In the genomic region with DNA sequence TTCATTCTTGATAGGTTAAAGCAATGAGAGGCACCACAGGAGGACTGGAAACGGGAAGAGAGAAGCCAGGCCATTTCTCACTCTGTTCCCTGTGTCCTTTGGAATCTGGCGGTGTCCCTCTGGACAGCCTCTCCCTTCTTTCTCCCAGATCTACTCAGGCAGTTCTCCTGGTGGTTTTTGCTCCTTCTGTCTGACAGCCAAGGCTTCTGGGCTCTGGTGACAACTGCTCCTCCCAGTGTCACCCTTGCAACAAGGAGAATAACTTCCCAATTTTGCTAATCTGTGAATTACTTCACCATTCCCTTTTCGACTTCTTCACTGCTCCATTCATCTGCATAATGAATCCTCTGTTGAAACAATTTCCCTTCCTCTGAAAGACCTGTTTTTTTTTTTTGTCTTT, we compare ENCODE assay signal across 19 cellular contexts. TPM values are rescaled to one million over a fixed set of nuclear protein-coding genes. Genes with fewer than 3 reads are reported as not detected.
DNase-seq lines count a peak whose midpoint lies in the region; ATAC-seq, FAIRE-seq and TF ChIP-seq lines count a peak whose summit lies in the region.
"Had no signal": no experiment of that assay in that cellular context is flagged by ENCODE, and none has a peak within 500 bp of the region (broad histone marks: within the 10 kb centered on the region; RNA-seq: fewer than 3 reads in every experiment).

No MANE protein-coding gene starts in this region.

- CTCF ChIA-PET in Caco-2 (lab: Charles Lee), result no interaction called here

- H3K9me3 Mint-ChIP-seq in dendritic cell treated with granulocyte-macrophage colony-stimulating factor and Interleukin-4, amounts not matched to agents 40 ng/mL and 50 ng/mL, for 4 days, result no peaks in the 10 kb centered on the region
- no peaks in the 10 kb centered on the region for H3K9me3 Mint-ChIP-seq in nephron
- peaks cover 6% of the 10 kb centered on the region for H3K9me3 Mint-ChIP-seq in Caco-2 (ENCODE audit: unreplicated experiment)

- H3K27me3 Mint-ChIP-seq in dendritic cell treated with granulocyte-macrophage colony-stimulating factor and Interleukin-4, amounts not matched to agents 40 ng/mL and 50 ng/mL, for 4 days, result no peaks in the 10 kb centered on the region
- no peaks in the 10 kb centered on the region for H3K27me3 Mint-ChIP-seq in nephron (ENCODE audit: low read depth)
- H3K27me3 Mint-ChIP-seq in Caco-2 (ENCODE audit: insufficient read depth, unreplicated experiment), result no peaks in the 10 kb centered on the region
- H3K27me3 Mint-ChIP-seq: activated CD4-positive, alpha-beta memory T cell treated with anti-CD3 and anti-CD28 coated beads, Interleukin-2, amount 10 ng/mL, durations not matched to agents 7 days and 5 days had no signal

- DNase-seq in CD1c-positive myeloid dendritic cell (ENCODE audit: extremely low spot score) (peak; percentile 27), Kasumi-1 (lab: John Stamatoyannopoulos, UW) (peak; percentile 11 to 21), urothelium cell line (ENCODE audit: low spot score) (no peak), HAP-1 (ENCODE audit: low spot score in 2 of 2) (no peak), Caco-2 (no peak)
- DNase-seq: activated CD4-positive, alpha-beta memory T cell treated with anti-CD3 and anti-CD28 coated beads, Interleukin-2, amount 10 ng/mL, durations not matched to agents 7 days and 5 days; activated effector memory CD4-positive, alpha-beta T cell treated with anti-CD3 and anti-CD28 coated beads, Interleukin-2, amount 50 U/mL, for 16 hours; body of pancreas; DMS79; effector CD8-positive, alpha-beta T cell; Karpas-422; NCI-H1930; SHP77 treated with DMSO at 0.1 percent for 48 hours; stomach had no signal

- H3K4me3 ChIP-seq in HAP-1 (no peak overlapping the region), Caco-2 (ENCODE audit: low read depth, low read length) (no peak overlapping the region)
- H3K4me3 ChIP-seq: body of pancreas, lung, skin epidermis, stomach had no signal

- in situ Hi-C loops in HAP-1 (cut with MboI; ENCODE audit: low sequenced_read_pairs), result no loop called here

- H3K36me3 Mint-ChIP-seq in dendritic cell treated with granulocyte-macrophage colony-stimulating factor and Interleukin-4, amounts not matched to agents 40 ng/mL and 50 ng/mL, for 4 days (ENCODE audit: low read depth), result no peaks in the 10 kb centered on the region
- H3K36me3 Mint-ChIP-seq in nephron (ENCODE audit: low read depth) (peaks cover 3% of the 10 kb centered on the region), Caco-2 (ENCODE audit: insufficient read depth, unreplicated experiment) (no peaks in the 10 kb centered on the region)

- H3K36me3 ChIP-seq in HAP-1 (replicated peaks) (no peaks in the 10 kb centered on the region), Caco-2 (ENCODE audit: control insufficient read depth, insufficient read depth, low read length) (no peaks in the 10 kb centered on the region)
- H3K36me3 ChIP-seq: stomach had no signal

- peaks cover 23% of the 10 kb centered on the region for H3K4me1 Mint-ChIP-seq in dendritic cell treated with granulocyte-macrophage colony-stimulating factor and Interleukin-4, amounts not matched to agents 40 ng/mL and 50 ng/mL, for 4 days (ENCODE audit: low read depth)
- H3K4me1 Mint-ChIP-seq in nephron (peaks cover 5% of the 10 kb centered on the region), Caco-2 (ENCODE audit: low read depth, unreplicated experiment) (peaks cover 18% of the 10 kb centered on the region)

- H3K9me3 ChIP-seq in HAP-1, result no peaks in the 10 kb centered on the region
- H3K9me3 ChIP-seq in Caco-2, result no peaks in the 10 kb centered on the region
- H3K9me3 ChIP-seq: body of pancreas, stomach had no signal

- H3K4me3 Mint-ChIP-seq in dendritic cell treated with granulocyte-macrophage colony-stimulating factor and Interleukin-4, amounts not matched to agents 40 ng/mL and 50 ng/mL, for 4 days, result no peak overlapping the region
- H3K4me3 Mint-ChIP-seq in nephron (no peak overlapping the region), Caco-2 (ENCODE audit: unreplicated experiment) (no peak overlapping the region)
- H3K4me3 Mint-ChIP-seq: activated CD4-positive, alpha-beta memory T cell treated with anti-CD3 and anti-CD28 coated beads, Interleukin-2, amount 10 ng/mL, durations not matched to agents 7 days and 5 days had no signal

- ATAC-seq in GM21367 (IDR thresholded peaks at IDR 0.05; ENCODE audit: unreplicated experiment), result no peak
- ATAC-seq: body of pancreas had no signal

- POLR2A ChIA-PET in Caco-2 (lab: Charles Lee), result no interaction called here

- intact Hi-C loops in dendritic cell treated with granulocyte-macrophage colony-stimulating factor and Interleukin-4, amounts not matched to agents 40 ng/mL and 50 ng/mL, for 4 days (cut with micrococcal nuclease), result no loop called here
- intact Hi-C loops in Caco-2 (cut with micrococcal nuclease; ENCODE audit: unreplicated experiment), result no loop called here

- no peaks in the 10 kb centered on the region for H3K4me1 ChIP-seq in HAP-1
- H3K4me1 ChIP-seq in Caco-2, result peaks cover 33% of the 10 kb centered on the region

- no peak for FAIRE-seq in urothelium cell line (lab: Jason Lieb, UNC)

- no TSS peak for BruUV-seq in Caco-2 (replicated peaks; lab: Mats Ljungman, UMichigan)

- H3K27ac Mint-ChIP-seq in dendritic cell treated with granulocyte-macrophage colony-stimulating factor and Interleukin-4, amounts not matched to agents 40 ng/mL and 50 ng/mL, for 4 days, result peak overlapping the region; percentile 59
- H3K27ac Mint-ChIP-seq in nephron (peak overlapping the region in 2 of 3 experiments; percentile 0 to 23), Caco-2 (ENCODE audit: unreplicated experiment) (no peak overlapping the region)
- H3K27ac Mint-ChIP-seq: activated CD4-positive, alpha-beta memory T cell treated with anti-CD3 and anti-CD28 coated beads, Interleukin-2, amount 10 ng/mL, durations not matched to agents 7 days and 5 days had no signal

- TF ChIP-seq CTCF in nephron (IDR thresholded peaks at IDR 0.05; ENCODE audit: unreplicated experiment in 3 of 3) (no peak), Caco-2 (IDR thresholded peaks at IDR 0.05; ENCODE audit: insufficient read depth in 1 of 2, low read depth in 1 of 2, low read length in 1 of 2, severe bottlenecking in 1 of 2, unreplicated experiment in 1 of 2) (no peak)

- H3K27me3 ChIP-seq in HAP-1 (ENCODE audit: low read depth) (no peaks in the 10 kb centered on the region), Caco-2 (replicated peaks; ENCODE audit: control insufficient read depth, insufficient read depth, low read length) (no peaks in the 10 kb centered on the region)
- H3K27me3 ChIP-seq: body of pancreas, stomach had no signal

RNA-seq across cellular contexts. Expression of a gene that starts 56.4 kb away (rescaled TPM):
- 20.6 and 21.8 TPM in 2 replicates for total RNA-seq in Caco-2 (2022)

Comparison
In these comparisons a context has a peak if more than half of its experiments do, and no peak if none do; other contexts are left out.
1. DNase-seq: peak in CD1c-positive myeloid dendritic cell (single experiment) and Kasumi-1 (2 of 2); none in urothelium cell line (single experiment), HAP-1 (0 of 2) and Caco-2 (0 of 2).